In the genomic region with DNA sequence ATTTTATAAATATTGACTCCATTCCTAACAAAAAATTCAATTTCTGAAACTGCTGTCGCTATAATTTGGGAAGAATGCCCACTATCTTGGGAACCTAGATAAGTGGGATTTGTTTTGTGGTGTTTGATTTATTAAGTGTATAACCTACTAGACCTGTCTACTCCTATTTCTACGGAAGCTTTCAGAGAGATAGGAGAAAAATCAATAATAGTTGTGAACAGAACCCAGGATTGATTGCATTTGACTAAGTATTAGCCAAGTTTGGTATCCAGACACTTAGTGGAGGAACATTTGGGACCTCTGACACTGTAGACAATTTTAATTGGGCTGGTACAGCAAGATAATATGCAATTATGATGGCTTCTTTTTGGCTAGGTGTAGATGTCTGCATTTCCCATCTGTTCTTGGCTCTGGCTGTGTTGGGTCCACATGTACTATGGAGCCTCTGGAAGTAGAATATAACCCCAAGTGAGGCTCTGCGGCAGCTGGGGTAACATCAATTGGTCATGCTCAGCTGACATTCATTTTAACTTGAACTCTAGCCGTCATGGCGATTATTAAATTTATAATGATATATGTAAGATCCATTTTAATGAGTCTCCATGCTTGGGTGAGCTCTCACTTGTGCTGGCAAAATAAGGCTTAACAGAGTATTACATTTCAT, we compare ENCODE assay signal across 23 cellular contexts.
"Had no signal": no experiment of that assay in that cellular context is flagged by ENCODE, and none has a peak within 500 bp of the region (broad histone marks: within the 10 kb centered on the region; RNA-seq: fewer than 3 reads in every experiment).

No MANE protein-coding gene starts in this region.

- H3K4me1 Mint-ChIP-seq: activated naive CD4-positive, alpha-beta T cell treated with anti-CD3 and anti-CD28 coated beads, Interleukin-2, amount 50 U/mL, for 24 hours; memory B cell; stimulated activated naive B cell treated with anti-CD40 and anti-IgM and Interleukin-4, amounts not matched to agents 10 μg/mL and 1 μg/mL and 100 μg/mL, for 72 hours had no signal

- H3K27ac ChIP-seq: ascending aorta, breast epithelium, colonic mucosa, esophagus squamous epithelium, heart right ventricle, uterus had no signal

- H3K9me3 ChIP-seq: ascending aorta, breast epithelium, colonic mucosa, esophagus squamous epithelium, heart right ventricle, uterus had no signal

- H3K27ac Mint-ChIP-seq: activated CD8-positive, alpha-beta T cell treated with anti-CD3 and anti-CD28 coated beads, Interleukin-2, amount 10 ng/mL, durations not matched to agents 7 days and 5 days; activated naive CD4-positive, alpha-beta T cell treated with anti-CD3 and anti-CD28 coated beads, Interleukin-2, amount 50 U/mL, for 24 hours; activated T-helper 1 cell treated with anti-CD3 and anti-CD28 coated beads, Interleukin-12 subunit alpha, Interleukin-12 subunit beta, Interleukin-2, Interleukin-4 antibody, amounts not matched to agents 30 ng/mL and 10 ng/mL and 1 ng/mL, durations not matched to agents 14 hours and 24 hours and 36 hours; memory B cell; stimulated activated naive B cell treated with anti-CD40 and anti-IgM and Interleukin-4, amounts not matched to agents 10 μg/mL and 1 μg/mL and 100 μg/mL, for 72 hours had no signal

- H3K4me3 ChIP-seq: ascending aorta, breast epithelium, colonic mucosa, esophagus squamous epithelium, heart right ventricle, uterus had no signal

- ATAC-seq: activated CD8-positive, alpha-beta T cell treated with anti-CD3 and anti-CD28 coated beads, Interleukin-2, amount 10 ng/mL, durations not matched to agents 7 days and 5 days; heart right ventricle; left cardiac atrium; sciatic nerve; stimulated activated naive B cell treated with anti-CD40 and anti-IgM and Interleukin-4, amounts not matched to agents 10 μg/mL and 1 μg/mL and 100 μg/mL, for 72 hours had no signal

- H3K36me3 ChIP-seq: ascending aorta, breast epithelium, colonic mucosa, esophagus squamous epithelium, heart right ventricle, uterus had no signal

- H3K36me3 Mint-ChIP-seq: activated naive CD4-positive, alpha-beta T cell treated with anti-CD3 and anti-CD28 coated beads, Interleukin-2, amount 50 U/mL, for 24 hours; memory B cell; stimulated activated naive B cell treated with anti-CD40 and anti-IgM and Interleukin-4, amounts not matched to agents 10 μg/mL and 1 μg/mL and 100 μg/mL, for 72 hours had no signal

- DNase-seq: activated CD4-positive, alpha-beta T cell treated with anti-CD3 and anti-CD28 coated beads for 1 hour; activated CD4-positive, alpha-beta T cell treated with anti-CD3 and anti-CD28 coated beads, Interleukin-2, amount 50 U/mL, for 1 hour; activated CD8-positive, alpha-beta T cell treated with anti-CD3 and anti-CD28 coated beads, Interleukin-2, amount 10 ng/mL, durations not matched to agents 7 days and 5 days; activated gamma-delta T cell treated with Interleukin-2 at 50 U/mL for 16 hours; colonic mucosa; esophagus squamous epithelium; heart right ventricle; islet precursor cell; left cardiac atrium; occipital lobe; posterior cingulate gyrus; stimulated activated CD4-positive, alpha-beta T cell treated with anti-CD3 and anti-CD28 coated beads, Interleukin-2, amount 100 ng/mL, for 48 hours; stimulated activated CD8-positive, alpha-beta memory T cell treated with anti-CD3 and anti-CD28 coated beads, Interleukin-4, amount 100 ng/mL, for 48 hours; stimulated activated naive B cell treated with anti-CD40 and anti-IgM and Interleukin-4, amounts not matched to agents 10 μg/mL and 1 μg/mL and 100 μg/mL, for 72 hours; trophoblast cell; uterus had no signal

- H3K9me3 Mint-ChIP-seq: activated naive CD4-positive, alpha-beta T cell treated with anti-CD3 and anti-CD28 coated beads, Interleukin-2, amount 50 U/mL, for 24 hours; activated T-helper 1 cell treated with anti-CD3 and anti-CD28 coated beads, Interleukin-12 subunit alpha, Interleukin-12 subunit beta, Interleukin-2, Interleukin-4 antibody, amounts not matched to agents 30 ng/mL and 10 ng/mL and 1 ng/mL, durations not matched to agents 14 hours and 24 hours and 36 hours; memory B cell; neural crest cell; stimulated activated naive B cell treated with anti-CD40 and anti-IgM and Interleukin-4, amounts not matched to agents 10 μg/mL and 1 μg/mL and 100 μg/mL, for 72 hours had no signal

- H3K27me3 ChIP-seq: ascending aorta had no signal

- H3K4me3 Mint-ChIP-seq: activated CD8-positive, alpha-beta T cell treated with anti-CD3 and anti-CD28 coated beads, Interleukin-2, amount 10 ng/mL, durations not matched to agents 7 days and 5 days; activated naive CD4-positive, alpha-beta T cell treated with anti-CD3 and anti-CD28 coated beads, Interleukin-2, amount 50 U/mL, for 24 hours; activated T-helper 1 cell treated with anti-CD3 and anti-CD28 coated beads, Interleukin-12 subunit alpha, Interleukin-12 subunit beta, Interleukin-2, Interleukin-4 antibody, amounts not matched to agents 30 ng/mL and 10 ng/mL and 1 ng/mL, durations not matched to agents 14 hours and 24 hours and 36 hours; memory B cell; neural crest cell; stimulated activated naive B cell treated with anti-CD40 and anti-IgM and Interleukin-4, amounts not matched to agents 10 μg/mL and 1 μg/mL and 100 μg/mL, for 72 hours had no signal

- H3K4me1 ChIP-seq: breast epithelium, colonic mucosa, esophagus squamous epithelium, uterus had no signal
